In genomic region chr1:113929750-113930498, GRCh38 we compare ENCODE assay signal across 1 cellular context.
TF ChIP-seq lines count a peak whose summit lies in the region.

No MANE protein-coding gene starts in this region.

TF ChIP-seq in K562, 482 proteins besides CTCF, POLR2A, EP300 and RAD21 (continued from another document and continues in another):
- TF ChIP-seq POLR2AphosphoS5 (IDR thresholded peaks at IDR 0.05; ENCODE audit: control insufficient read depth, insufficient read depth, low read depth, low read length) (no peak), ELF1 (tag; IDR thresholded peaks at IDR 0.05) (no peak), NELFE (IDR thresholded peaks at IDR 0.05; ENCODE audit: insufficient read depth, insufficient read length) (no peak), XRCC3 (IDR thresholded peaks at IDR 0.05) (no peak), HCFC1 (IDR thresholded peaks at IDR 0.05; ENCODE audit: low read depth, low read length) (peak; percentile 54), ETV5 (CRISPR knock-in tag; IDR thresholded peaks at IDR 0.05; ENCODE audit: low read depth) (no peak), GABPB2 (CRISPR knock-in tag; conservative IDR thresholded peaks at IDR 0.05) (no peak), ZNF76 (CRISPR knock-in tag; IDR thresholded peaks at IDR 0.05; ENCODE audit: borderline replicate concordance) (0 out of 2 replicates have a peak, but pooled peaks have one; percentile 63), SMARCB1 (IDR thresholded peaks at IDR 0.05; ENCODE audit: insufficient read length, low read depth) (no peak), CTBP1 (IDR thresholded peaks at IDR 0.05; ENCODE audit: borderline replicate concordance) (peak; percentile 21), ZNF431 (CRISPR knock-in tag; IDR thresholded peaks at IDR 0.05) (no peak; the same call in 1 of the 2 replicates), PPARD (CRISPR knock-in tag; IDR thresholded peaks at IDR 0.05) (no peak), ILK (tag; IDR thresholded peaks at IDR 0.05; ENCODE audit: borderline replicate concordance, low read depth) (no peak), BCLAF1 (IDR thresholded peaks at IDR 0.05; ENCODE audit: borderline replicate concordance in 1 of 2, control insufficient read depth in 1 of 2, low read depth in 2 of 2, low read length in 1 of 2) (no peak), NFIX (CRISPR knock-in tag; IDR thresholded peaks at IDR 0.05; ENCODE audit: low read depth) (no peak), OTX1 (CRISPR knock-in tag; IDR thresholded peaks at IDR 0.05) (no peak), JUND (IDR thresholded peaks at IDR 0.05; ENCODE audit: borderline replicate concordance, low read depth, low read length) (no peak), JUND (tag; IDR thresholded peaks at IDR 0.05; ENCODE audit: borderline replicate concordance, low read depth, low read length) (0 out of 3 replicates have a peak, but pooled peaks have one; percentile 11), ZNF12 (CRISPR knock-in tag; IDR thresholded peaks at IDR 0.05) (no peak), ZBED1 (IDR thresholded peaks at IDR 0.05) (no peak), SAFB2 (IDR thresholded peaks at IDR 0.05; ENCODE audit: borderline replicate concordance, low read depth, low read length, severe bottlenecking) (no peak), PHB (CRISPR knock-in tag; IDR thresholded peaks at IDR 0.05) (no peak), GTF2E2 (tag; IDR thresholded peaks at IDR 0.05) (no peak), ZNF347 (CRISPR knock-in tag; IDR thresholded peaks at IDR 0.05; ENCODE audit: low read depth) (no peak), ZFP30 (CRISPR knock-in tag; IDR thresholded peaks at IDR 0.05; ENCODE audit: borderline replicate concordance) (no peak), ZNF644 (tag; IDR thresholded peaks at IDR 0.05; ENCODE audit: low read depth) (no peak), CREB1 (IDR thresholded peaks at IDR 0.05) (no peak), CREB1 (CRISPR knock-in tag; IDR thresholded peaks at IDR 0.05) (peak; percentile 49; the same call in 1 of the 2 replicates), CLOCK (CRISPR knock-in tag; IDR thresholded peaks at IDR 0.05; ENCODE audit: borderline replicate concordance) (no peak), ZNF23 (CRISPR knock-in tag; IDR thresholded peaks at IDR 0.05) (no peak), HMGN3 (IDR thresholded peaks at IDR 0.05; ENCODE audit: borderline replicate concordance, extremely low read depth, insufficient read length, low read depth, low read length) (no peak), CBX8 (IDR thresholded peaks at IDR 0.05; ENCODE audit: borderline replicate concordance, extremely low read depth, low read depth, low read length, poor library complexity, severe bottlenecking) (no peak), ZNF408 (CRISPR knock-in tag; IDR thresholded peaks at IDR 0.05; ENCODE audit: low read depth) (no peak), TBL1XR1 (IDR thresholded peaks at IDR 0.05; ENCODE audit: low read length in 2 of 2) (no peak), RBM39 (optimal IDR thresholded peaks at IDR 0.05; ENCODE audit: low read depth, low read length) (no peak), ZNF280B (CRISPR knock-in tag; IDR thresholded peaks at IDR 0.05) (no peak), ATF7 (IDR thresholded peaks at IDR 0.05) (no peak), SRSF3 (IDR thresholded peaks at IDR 0.05; ENCODE audit: insufficient read depth, low read length) (no peak), WHSC1 (IDR thresholded peaks at IDR 0.05; ENCODE audit: low read length) (no peak), KAT8 (IDR thresholded peaks at IDR 0.05; ENCODE audit: low read depth) (no peak), CBX1 (IDR thresholded peaks at IDR 0.05; ENCODE audit: low read depth) (0 out of 2 replicates have a peak, but pooled peaks have one; percentile 58), POU5F1 (IDR thresholded peaks at IDR 0.05; ENCODE audit: borderline replicate concordance, low read depth, low read length, partially characterized antibody) (no peak), GABPA (tag; conservative IDR thresholded peaks at IDR 0.05; ENCODE audit: low read depth) (no peak), HSF4 (CRISPR knock-in tag; IDR thresholded peaks at IDR 0.05; ENCODE audit: borderline replicate concordance) (no peak), ZNF197 (CRISPR knock-in tag; IDR thresholded peaks at IDR 0.05; ENCODE audit: low read depth) (no peak; the same call in none of the 2 replicates), KLF6 (CRISPR knock-in tag; IDR thresholded peaks at IDR 0.05; ENCODE audit: borderline replicate concordance) (no peak), DNMT1 (IDR thresholded peaks at IDR 0.05) (no peak), ZNF277 (CRISPR knock-in tag; IDR thresholded peaks at IDR 0.05; ENCODE audit: borderline replicate concordance) (no peak)
- TF ChIP-seq, protein P1, sequence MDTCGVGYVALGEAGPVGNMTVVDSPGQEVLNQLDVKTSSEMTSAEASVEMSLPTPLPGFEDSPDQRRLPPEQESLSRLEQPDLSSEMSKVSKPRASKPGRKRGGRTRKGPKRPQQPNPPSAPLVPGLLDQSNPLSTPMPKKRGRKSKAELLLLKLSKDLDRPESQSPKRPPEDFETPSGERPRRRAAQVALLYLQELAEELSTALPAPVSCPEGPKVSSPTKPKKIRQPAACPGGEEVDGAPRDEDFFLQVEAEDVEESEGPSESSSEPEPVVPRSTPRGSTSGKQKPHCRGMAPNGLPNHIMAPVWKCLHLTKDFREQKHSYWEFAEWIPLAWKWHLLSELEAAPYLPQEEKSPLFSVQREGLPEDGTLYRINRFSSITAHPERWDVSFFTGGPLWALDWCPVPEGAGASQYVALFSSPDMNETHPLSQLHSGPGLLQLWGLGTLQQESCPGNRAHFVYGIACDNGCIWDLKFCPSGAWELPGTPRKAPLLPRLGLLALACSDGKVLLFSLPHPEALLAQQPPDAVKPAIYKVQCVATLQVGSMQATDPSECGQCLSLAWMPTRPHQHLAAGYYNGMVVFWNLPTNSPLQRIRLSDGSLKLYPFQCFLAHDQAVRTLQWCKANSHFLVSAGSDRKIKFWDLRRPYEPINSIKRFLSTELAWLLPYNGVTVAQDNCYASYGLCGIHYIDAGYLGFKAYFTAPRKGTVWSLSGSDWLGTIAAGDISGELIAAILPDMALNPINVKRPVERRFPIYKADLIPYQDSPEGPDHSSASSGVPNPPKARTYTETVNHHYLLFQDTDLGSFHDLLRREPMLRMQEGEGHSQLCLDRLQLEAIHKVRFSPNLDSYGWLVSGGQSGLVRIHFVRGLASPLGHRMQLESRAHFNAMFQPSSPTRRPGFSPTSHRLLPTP (IDR thresholded peaks at IDR 0.05; ENCODE audit: borderline replicate concordance, extremely low read depth, insufficient read length): no peak
- TF ChIP-seq, protein P2, sequence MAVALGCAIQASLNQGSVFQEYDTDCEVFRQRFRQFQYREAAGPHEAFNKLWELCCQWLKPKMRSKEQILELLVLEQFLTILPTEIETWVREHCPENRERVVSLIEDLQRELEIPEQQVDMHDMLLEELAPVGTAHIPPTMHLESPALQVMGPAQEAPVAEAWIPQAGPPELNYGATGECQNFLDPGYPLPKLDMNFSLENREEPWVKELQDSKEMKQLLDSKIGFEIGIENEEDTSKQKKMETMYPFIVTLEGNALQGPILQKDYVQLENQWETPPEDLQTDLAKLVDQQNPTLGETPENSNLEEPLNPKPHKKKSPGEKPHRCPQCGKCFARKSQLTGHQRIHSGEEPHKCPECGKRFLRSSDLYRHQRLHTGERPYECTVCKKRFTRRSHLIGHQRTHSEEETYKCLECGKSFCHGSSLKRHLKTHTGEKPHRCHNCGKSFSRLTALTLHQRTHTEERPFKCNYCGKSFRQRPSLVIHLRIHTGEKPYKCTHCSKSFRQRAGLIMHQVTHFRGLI (CRISPR knock-in tag; IDR thresholded peaks at IDR 0.05): no peak
- TF ChIP-seq, protein P3, sequence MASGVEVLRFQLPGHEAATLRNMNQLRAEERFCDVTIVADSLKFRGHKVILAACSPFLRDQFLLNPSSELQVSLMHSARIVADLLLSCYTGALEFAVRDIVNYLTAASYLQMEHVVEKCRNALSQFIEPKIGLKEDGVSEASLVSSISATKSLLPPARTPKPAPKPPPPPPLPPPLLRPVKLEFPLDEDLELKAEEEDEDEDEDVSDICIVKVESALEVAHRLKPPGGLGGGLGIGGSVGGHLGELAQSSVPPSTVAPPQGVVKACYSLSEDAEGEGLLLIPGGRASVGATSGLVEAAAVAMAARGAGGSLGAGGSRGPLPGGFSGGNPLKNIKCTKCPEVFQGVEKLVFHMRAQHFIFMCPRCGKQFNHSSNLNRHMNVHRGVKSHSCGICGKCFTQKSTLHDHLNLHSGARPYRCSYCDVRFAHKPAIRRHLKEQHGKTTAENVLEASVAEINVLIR (CRISPR knock-in tag; IDR thresholded peaks at IDR 0.05): no peak
- TF ChIP-seq, protein P4, sequence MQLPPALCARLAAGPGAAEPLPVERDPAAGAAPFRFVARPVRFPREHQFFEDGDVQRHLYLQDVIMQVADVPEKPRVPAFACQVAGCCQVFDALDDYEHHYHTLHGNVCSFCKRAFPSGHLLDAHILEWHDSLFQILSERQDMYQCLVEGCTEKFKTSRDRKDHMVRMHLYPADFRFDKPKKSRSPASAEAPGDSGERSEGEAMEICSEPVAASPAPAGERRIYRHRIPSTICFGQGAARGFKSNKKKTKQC (CRISPR knock-in tag; IDR thresholded peaks at IDR 0.05): peak; percentile 81; the same call in 1 of the 2 replicates
- TF ChIP-seq, protein P5, sequence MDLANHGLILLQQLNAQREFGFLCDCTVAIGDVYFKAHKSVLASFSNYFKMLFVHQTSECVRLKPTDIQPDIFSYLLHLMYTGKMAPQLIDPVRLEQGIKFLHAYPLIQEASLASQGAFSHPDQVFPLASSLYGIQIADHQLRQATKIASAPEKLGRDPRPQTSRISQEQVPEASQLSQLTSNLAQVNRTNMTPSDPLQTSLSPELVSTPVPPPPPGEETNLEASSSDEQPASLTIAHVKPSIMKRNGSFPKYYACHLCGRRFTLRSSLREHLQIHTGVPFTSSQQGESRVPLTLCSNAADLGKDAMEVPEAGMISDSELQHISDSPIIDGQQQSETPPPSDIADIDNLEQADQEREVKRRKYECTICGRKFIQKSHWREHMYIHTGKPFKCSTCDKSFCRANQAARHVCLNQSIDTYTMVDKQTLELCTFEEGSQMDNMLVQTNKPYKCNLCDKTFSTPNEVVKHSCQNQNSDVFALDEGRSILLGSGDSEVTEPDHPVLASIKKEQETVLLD (IDR thresholded peaks at IDR 0.05): no peak
- TF ChIP-seq, protein P6, sequence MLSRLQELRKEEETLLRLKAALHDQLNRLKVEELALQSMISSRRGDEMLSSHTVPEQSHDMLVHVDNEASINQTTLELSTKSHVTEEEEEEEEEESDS (CRISPR knock-in tag; IDR thresholded peaks at IDR 0.05): no peak
